Comparison of ENCODE assay signal across 17 cellular contexts in the genomic region with DNA sequence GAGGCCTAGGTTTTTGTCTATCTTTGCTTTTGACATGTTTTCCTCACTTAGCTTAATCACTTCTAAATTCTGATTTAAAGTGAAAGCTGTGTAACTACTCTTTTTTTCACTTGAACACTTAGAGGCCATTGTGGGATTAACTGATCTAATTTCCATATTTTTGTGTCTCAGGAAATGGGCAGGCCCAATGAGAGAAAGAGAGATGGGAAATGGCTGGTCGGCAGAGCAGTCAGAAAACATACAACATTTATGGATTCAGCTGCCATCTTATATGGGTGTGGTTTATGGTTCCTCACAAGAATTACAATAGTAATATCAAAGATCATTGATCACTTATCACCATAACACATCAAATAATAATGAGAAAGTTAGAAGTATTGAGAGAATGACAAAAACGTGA.
"Had no signal": no experiment of that assay in that cellular context is flagged by ENCODE, and none has a peak within 500 bp of the region (broad histone marks: within the 10 kb centered on the region; RNA-seq: fewer than 3 reads in every experiment).

No MANE protein-coding gene starts in this region.

- H3K9me3 ChIP-seq: pancreas, tibial artery had no signal

- H3K27ac Mint-ChIP-seq: activated naive CD8-positive, alpha-beta T cell treated with anti-CD3 and anti-CD28 coated beads, Interleukin-2, amount 50 U/mL, for 24 hours; neural progenitor cell; T-helper 17 cell; WTC11 had no signal

- DNase-seq: activated naive CD8-positive, alpha-beta T cell treated with anti-CD3 and anti-CD28 coated beads, Interleukin-2, amount 50 U/mL, for 24 hours; aorta; cortex of kidney; effector CD4-positive, alpha-beta T cell; midbrain; pancreas; T-helper 17 cell; tibial artery had no signal

- H3K27me3 ChIP-seq: esophagus muscularis mucosa, neural progenitor cell, pancreas, tibial artery had no signal

- H2AFZ ChIP-seq: neural progenitor cell had no signal

- H3K4me1 Mint-ChIP-seq: neural progenitor cell had no signal

- H3K4me1 ChIP-seq: esophagus muscularis mucosa, neural progenitor cell, pancreas, tibial artery had no signal

- H3K9ac ChIP-seq: neural progenitor cell had no signal

- H3K36me3 ChIP-seq: esophagus muscularis mucosa, neural progenitor cell, pancreas, tibial artery had no signal

- H3K4me3 ChIP-seq: esophagus muscularis mucosa, neural progenitor cell, pancreas, tibial artery had no signal

- FAIRE-seq: islet of Langerhans, pancreas, TTC549, urothelium cell line had no signal

- ATAC-seq: activated naive CD8-positive, alpha-beta T cell treated with anti-CD3 and anti-CD28 coated beads, Interleukin-2, amount 50 U/mL, for 24 hours; left lobe of liver; pancreas; sciatic nerve; SK-N-SH treated with all-trans-retinoic acid at 6 μM for 48 hours; WTC11 had no signal

- H3K27ac ChIP-seq: esophagus muscularis mucosa, neural progenitor cell, pancreas, tibial artery had no signal

- H3K27me3 Mint-ChIP-seq: activated naive CD8-positive, alpha-beta T cell treated with anti-CD3 and anti-CD28 coated beads, Interleukin-2, amount 50 U/mL, for 24 hours; T-helper 17 cell had no signal

- H3K4me3 Mint-ChIP-seq: activated naive CD8-positive, alpha-beta T cell treated with anti-CD3 and anti-CD28 coated beads, Interleukin-2, amount 50 U/mL, for 24 hours; neural progenitor cell; T-helper 17 cell; WTC11 had no signal

- H3K4me2 ChIP-seq: neural progenitor cell had no signal

- H3K36me3 Mint-ChIP-seq: neural progenitor cell, WTC11 had no signal
